Comparison of ENCODE assay signal across 33 cellular contexts in the genomic region with DNA sequence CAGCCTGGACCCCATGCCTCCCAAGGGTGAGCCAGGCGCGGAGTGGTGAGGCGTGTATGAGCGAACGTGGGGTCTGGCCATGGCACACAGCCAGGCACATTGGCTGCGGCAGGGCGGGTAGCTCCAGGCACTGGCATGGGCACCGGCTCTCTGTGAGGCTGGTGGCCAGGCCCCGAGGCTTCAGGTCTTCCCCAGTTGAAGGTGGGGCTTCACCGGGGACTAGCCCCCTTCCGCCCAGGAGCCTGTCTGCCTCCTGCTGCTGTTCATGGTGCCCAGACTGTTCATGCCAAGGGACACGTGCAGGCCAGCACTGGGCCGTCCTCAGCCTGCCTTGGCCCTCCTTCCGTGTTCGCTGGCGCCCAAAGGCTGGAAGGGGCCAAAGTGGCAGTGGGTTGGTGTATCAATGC.
"Had no signal": no experiment of that assay in that cellular context is flagged by ENCODE, and none has a peak within 500 bp of the region (broad histone marks: within the 10 kb centered on the region; RNA-seq: fewer than 3 reads in every experiment).

No MANE protein-coding gene starts in this region.

- H3K4me1 Mint-ChIP-seq: activated B cell treated with CpG ODN at 0.5 μM for 24 hours had no signal

- H3K27ac Mint-ChIP-seq: activated B cell treated with CpG ODN at 0.5 μM for 24 hours; activated CD8-positive, alpha-beta T cell treated with anti-CD3 and anti-CD28 coated beads for 36 hours; activated naive CD8-positive, alpha-beta T cell; activated T-helper 17 cell treated with anti-CD3 and anti-CD28 coated beads, Interleukin-2, amount 50 U/mL, for 72 hours; T-helper 17 cell; T-helper 2 cell treated with Interferon-gamma antibody and Interleukin-4, amounts not matched to agents 5 μg/mL and 100 μg/mL, for 36 hours had no signal

- H3K4me3 Mint-ChIP-seq: activated B cell treated with CpG ODN at 0.5 μM for 24 hours; activated CD8-positive, alpha-beta T cell treated with anti-CD3 and anti-CD28 coated beads for 36 hours; activated naive CD8-positive, alpha-beta T cell; activated T-cell treated with anti-CD3 and anti-CD28 coated beads, Interleukin-2, amount 50 U/mL, for 4 hours; activated T-helper 17 cell treated with anti-CD3 and anti-CD28 coated beads, Interleukin-2, amount 50 U/mL, for 72 hours; T-helper 17 cell; T-helper 2 cell treated with Interferon-gamma antibody and Interleukin-4, amounts not matched to agents 5 μg/mL and 100 μg/mL, for 36 hours had no signal

- H3K27ac ChIP-seq: brain microvascular endothelial cell, epithelial cell of prostate, esophagus squamous epithelium, WERI-Rb-1 had no signal

- H3K9me3 ChIP-seq: esophagus squamous epithelium had no signal

- H3K4me3 ChIP-seq: esophagus squamous epithelium had no signal

- H3K27me3 Mint-ChIP-seq: activated B cell treated with CpG ODN at 0.5 μM for 24 hours; activated CD8-positive, alpha-beta T cell treated with anti-CD3 and anti-CD28 coated beads for 36 hours; activated naive CD8-positive, alpha-beta T cell; activated T-helper 17 cell treated with anti-CD3 and anti-CD28 coated beads, Interleukin-2, amount 50 U/mL, for 72 hours; T-helper 17 cell had no signal

- H3K9me3 Mint-ChIP-seq: activated B cell treated with CpG ODN at 0.5 μM for 24 hours; activated T-cell treated with anti-CD3 and anti-CD28 coated beads, Interleukin-2, amount 50 U/mL, for 4 hours; activated T-helper 17 cell treated with anti-CD3 and anti-CD28 coated beads, Interleukin-2, amount 50 U/mL, for 72 hours had no signal

- H3K4me1 ChIP-seq: esophagus squamous epithelium had no signal

- ATAC-seq: activated CD4-positive, CD25-positive, alpha-beta regulatory T cell treated with anti-CD3 and anti-CD28 coated beads, Interleukin-2, amount 50 U/mL, for 24 hours; activated CD8-positive, alpha-beta T cell treated with anti-CD3 and anti-CD28 coated beads for 36 hours; activated T-cell treated with anti-CD3 and anti-CD28 coated beads, Interleukin-2, amount 50 U/mL, for 4 hours; activated T-helper 17 cell treated with anti-CD3 and anti-CD28 coated beads, Interleukin-2, amount 50 U/mL, for 72 hours; T-helper 17 cell had no signal

- DNase-seq: activated B cell treated with CpG ODN at 0.5 μM for 24 hours; activated CD4-positive, alpha-beta T cell treated with anti-CD3 and anti-CD28 coated beads for 48 hours; activated CD4-positive, alpha-beta T cell treated with anti-CD3 and anti-CD28 coated beads, Interleukin-2, amount 50 U/mL, for 1 hour; activated CD4-positive, alpha-beta T cell treated with anti-CD3 and anti-CD28 coated beads, Interleukin-2, amount 50 U/mL, for 48 hours; activated CD8-positive, alpha-beta memory T cell treated with anti-CD3 and anti-CD28 coated beads for 24 hours; activated CD8-positive, alpha-beta T cell treated with anti-CD3 and anti-CD28 coated beads for 36 hours; activated effector memory CD4-positive, alpha-beta T cell treated with Interleukin-2 at 50 U/mL for 16 hours; activated gamma-delta T cell treated with Interleukin-2 at 50 U/mL for 16 hours; activated naive CD4-positive, alpha-beta T cell treated with anti-CD3 and anti-CD28 coated beads, Interleukin-2, amount 50 U/mL, for 16 hours; activated naive CD4-positive, alpha-beta T cell treated with Interleukin-2 at 50 U/mL for 16 hours; activated T-cell treated with anti-CD3 and anti-CD28 coated beads, Interleukin-2, amount 50 U/mL, for 4 hours; amniotic stem cell; anterior cingulate cortex; brain microvascular endothelial cell; caudate nucleus; cortex of kidney; dermis blood vessel endothelial cell; effector CD4-positive, alpha-beta T cell; esophagus squamous epithelium; foreskin melanocyte; T-helper 1 cell; T-helper 17 cell; T1000; WERI-Rb-1 had no signal

- FAIRE-seq: astrocyte, bronchial epithelial cell, colon, endothelial cell of umbilical vein had no signal

- H3K27me3 ChIP-seq: brain microvascular endothelial cell, esophagus squamous epithelium had no signal
